In genomic region chr9:85703398-85703797, GRCh38 we compare ENCODE assay signal across 30 cellular contexts. TPM values are rescaled to one million over a fixed set of nuclear protein-coding genes. Genes with fewer than 3 reads are reported as not detected.
DNase-seq lines count a peak whose midpoint lies in the region; ATAC-seq and TF ChIP-seq lines count a peak whose summit lies in the region.
"Had no signal": no experiment of that assay in that cellular context is flagged by ENCODE, and none has a peak within 500 bp of the region (broad histone marks: within the 10 kb centered on the region; RNA-seq: fewer than 3 reads in every experiment).

No MANE protein-coding gene starts in this region.

- H3K27ac Mint-ChIP-seq in T-cell (peak overlapping the region; percentile 13 to 41), immature natural killer cell (peak overlapping the region; percentile 9 to 58 (median 22))
- H3K27ac Mint-ChIP-seq in stimulated activated effector memory CD8-positive, alpha-beta T cell treated with anti-CD3 and anti-CD28 coated beads, Interleukin-12 subunit alpha, Interleukin-12 subunit beta, amount 100 ng/mL, for 72 hours: peak overlapping the region; percentile 41
- H3K27ac Mint-ChIP-seq: activated CD4-positive, alpha-beta memory T cell treated with anti-CD3 and anti-CD28 coated beads, Interleukin-2, amount 10 ng/mL, durations not matched to agents 7 days and 5 days; activated naive CD4-positive, alpha-beta T cell treated with anti-CD3 and anti-CD28 coated beads, Interleukin-2, amount 10 ng/mL, durations not matched to agents 7 days and 5 days; HFFc6; T-helper 1 cell treated with Interleukin-12 subunit alpha and Interleukin-12 subunit beta and Interleukin-4 antibody, amounts not matched to agents 30 μg/mL and 1 μg/mL, for 36 hours had no signal

- peak overlapping the region in 23 of 59 donors; percentile 5 to 66 (median 36) for H3K27ac ChIP-seq in dorsolateral prefrontal cortex
- H3K27ac ChIP-seq: adrenal gland, brain microvascular endothelial cell, C4-2B, gastroesophageal sphincter, hepatocyte, right lobe of liver, RWPE1, transverse colon had no signal

- H3K36me3 Mint-ChIP-seq in T-cell (peaks cover 30% of the 10 kb centered on the region), immature natural killer cell (peaks cover 8 to 11% (median 11%) of the 10 kb centered on the region in 3 donors)
- peaks cover 1% of the 10 kb centered on the region for H3K36me3 Mint-ChIP-seq in stimulated activated effector memory CD8-positive, alpha-beta T cell treated with anti-CD3 and anti-CD28 coated beads, Interleukin-12 subunit alpha, Interleukin-12 subunit beta, amount 100 ng/mL, for 72 hours

- no peak overlapping the region for H3K4me3 ChIP-seq in dorsolateral prefrontal cortex
- H3K4me3 ChIP-seq: adrenal gland, gastroesophageal sphincter, hepatocyte, right lobe of liver, transverse colon had no signal

- H3K4me1 Mint-ChIP-seq in T-cell (peaks cover 34 to 39% (median 37%) of the 10 kb centered on the region in 3 donors), immature natural killer cell (peaks cover 62 to 85% of the 10 kb centered on the region in 2 donors)
- H3K4me1 Mint-ChIP-seq in stimulated activated effector memory CD8-positive, alpha-beta T cell treated with anti-CD3 and anti-CD28 coated beads, Interleukin-12 subunit alpha, Interleukin-12 subunit beta, amount 100 ng/mL, for 72 hours: peaks cover 35% of the 10 kb centered on the region

- H3K27me3 ChIP-seq in dorsolateral prefrontal cortex: no peaks in the 10 kb centered on the region
- H3K27me3 ChIP-seq: adrenal gland, brain microvascular endothelial cell, gastroesophageal sphincter, hepatocyte, right lobe of liver, transverse colon had no signal

- ATAC-seq in T-cell (replicated peaks in 1 of 4) (no peak), HG03159 (IDR thresholded peaks at IDR 0.05; ENCODE audit: unreplicated experiment) (no peak)
- no peak for ATAC-seq in stimulated activated effector memory CD8-positive, alpha-beta T cell treated with anti-CD3 and anti-CD28 coated beads, Interleukin-12 subunit alpha, Interleukin-12 subunit beta, amount 100 ng/mL, for 72 hours
- ATAC-seq: activated CD4-positive, CD25-positive, alpha-beta regulatory T cell treated with anti-CD3 and anti-CD28 coated beads, Interleukin-2, amount 50 U/mL, for 24 hours; gastroesophageal sphincter; left colon had no signal

- DNase-seq in EH (ENCODE audit: low read depth) (peak; percentile 16), T-cell (no peak), immature natural killer cell (no peak), NCI-H2029 (lab: John Stamatoyannopoulos, UW) (no peak), dorsolateral prefrontal cortex (no peak)
- DNase-seq in stimulated activated effector memory CD8-positive, alpha-beta T cell treated with anti-CD3 and anti-CD28 coated beads, Interleukin-12 subunit alpha, Interleukin-12 subunit beta, amount 100 ng/mL, for 72 hours (ENCODE audit: low spot score in 2 of 2): no peak
- DNase-seq: activated CD4-positive, alpha-beta memory T cell treated with anti-CD3 and anti-CD28 coated beads, Interleukin-2, amount 10 ng/mL, durations not matched to agents 7 days and 5 days; activated CD8-positive, alpha-beta memory T cell treated with anti-CD3 and anti-CD28 coated beads, Interleukin-2, amount 50 U/mL, for 4 hours; activated naive CD4-positive, alpha-beta T cell treated with anti-CD3 and anti-CD28 coated beads, Interleukin-2, amount 10 ng/mL, durations not matched to agents 7 days and 5 days; brain microvascular endothelial cell; DND-41; GOT3; HFFc6; left colon; NCI-H1092 treated with DMSO at 0.1 percent for 48 hours; NCI-H1694 treated with DMSO at 0.1 percent for 48 hours; NCI-H2171; NCI-H510A; right lobe of liver; stimulated activated CD4-positive, alpha-beta T cell treated with anti-CD3 and anti-CD28 coated beads, Interleukin-12 subunit alpha, Interleukin-12 subunit beta, amount 100 ng/mL, for 4 hours; stimulated activated CD4-positive, alpha-beta T cell treated with anti-CD3 and anti-CD28 coated beads, Interleukin-2, amount 100 ng/mL, for 48 hours; transverse colon had no signal

- no peaks in the 10 kb centered on the region for H3K9me3 Mint-ChIP-seq in T-cell
- no peaks in the 10 kb centered on the region for H3K9me3 Mint-ChIP-seq in immature natural killer cell
- H3K9me3 Mint-ChIP-seq in stimulated activated effector memory CD8-positive, alpha-beta T cell treated with anti-CD3 and anti-CD28 coated beads, Interleukin-12 subunit alpha, Interleukin-12 subunit beta, amount 100 ng/mL, for 72 hours: no peaks in the 10 kb centered on the region
- H3K9me3 Mint-ChIP-seq: activated naive CD4-positive, alpha-beta T cell treated with anti-CD3 and anti-CD28 coated beads, Interleukin-2, amount 10 ng/mL, durations not matched to agents 7 days and 5 days; HFFc6; T-helper 1 cell treated with Interleukin-12 subunit alpha and Interleukin-12 subunit beta and Interleukin-4 antibody, amounts not matched to agents 30 μg/mL and 1 μg/mL, for 36 hours had no signal

- H3K27me3 Mint-ChIP-seq in T-cell (no peaks in the 10 kb centered on the region), immature natural killer cell (ENCODE audit: low read depth in 3 of 3) (peaks cover under 1 to 3% (median under 1%) of the 10 kb centered on the region in 3 donors)
- H3K27me3 Mint-ChIP-seq: activated CD4-positive, alpha-beta memory T cell treated with anti-CD3 and anti-CD28 coated beads, Interleukin-2, amount 10 ng/mL, durations not matched to agents 7 days and 5 days; activated naive CD4-positive, alpha-beta T cell treated with anti-CD3 and anti-CD28 coated beads, Interleukin-2, amount 10 ng/mL, durations not matched to agents 7 days and 5 days had no signal

- CTCF ChIA-PET in T-cell (lab: Charles Lee): no interaction called here

- H3K4me3 Mint-ChIP-seq in T-cell: no peak overlapping the region
- no peak overlapping the region for H3K4me3 Mint-ChIP-seq in immature natural killer cell
- no peak overlapping the region for H3K4me3 Mint-ChIP-seq in stimulated activated effector memory CD8-positive, alpha-beta T cell treated with anti-CD3 and anti-CD28 coated beads, Interleukin-12 subunit alpha, Interleukin-12 subunit beta, amount 100 ng/mL, for 72 hours
- H3K4me3 Mint-ChIP-seq: activated CD4-positive, alpha-beta memory T cell treated with anti-CD3 and anti-CD28 coated beads, Interleukin-2, amount 10 ng/mL, durations not matched to agents 7 days and 5 days; activated naive CD4-positive, alpha-beta T cell treated with anti-CD3 and anti-CD28 coated beads, Interleukin-2, amount 10 ng/mL, durations not matched to agents 7 days and 5 days; HFFc6; T-helper 1 cell treated with Interleukin-12 subunit alpha and Interleukin-12 subunit beta and Interleukin-4 antibody, amounts not matched to agents 30 μg/mL and 1 μg/mL, for 36 hours had no signal

- intact Hi-C loops in dorsolateral prefrontal cortex (cut with DNase I): loop anchor here in 1 of 2 donors (5.0 kb wide), 1 partner anchor 39 kb away; the partner anchor contains the start of gene AGTPBP1

- TF ChIP-seq CTCF in dorsolateral prefrontal cortex (IDR thresholded peaks at IDR 0.05 in 54 of 56, conservative IDR thresholded peaks at IDR 0.05 in 2 of 56; ENCODE audit: low read depth in 1 of 56, partially characterized antibody in 56 of 56): no peak

- POLR2A ChIA-PET in T-cell (lab: Charles Lee): no interaction called here

RNA-seq across cellular contexts. Expression of gene AGTPBP1, which starts 38.4 kb away (rescaled TPM):
- total RNA-seq in T-cell: 10 to 100 TPM; 46.2 to 66.7 (median 52.2) TPM
- 10 to 100 TPM; 48.6 to 58.5 (median 55.2) TPM for polyA plus RNA-seq in immature natural killer cell
- total RNA-seq in dorsolateral prefrontal cortex: 100 to 1,000 TPM in 90 of 120 experiments, 10 to 100 TPM in 30; 69.0 to 186 (median 111) TPM
